In genomic region chr1:16088996-16089395, GRCh38 we compare ENCODE assay signal across 12 cellular contexts. TPM values are rescaled to one million over a fixed set of nuclear protein-coding genes. Genes with fewer than 3 reads are reported as not detected.
A peak's percentile ranks its signal among the peaks of the same experiment; 100 is the strongest.
DNase-seq lines count a peak whose midpoint lies in the region; TF ChIP-seq lines count a peak whose summit lies in the region.
"Had no signal": no experiment of that assay in that cellular context is flagged by ENCODE, and none has a peak within 500 bp of the region (broad histone marks: within the 10 kb centered on the region; RNA-seq: fewer than 3 reads in every experiment).

No MANE protein-coding gene starts in this region.

- DNase-seq in A172 (ENCODE audit: low spot score) = peak; percentile 75
- peak; percentile 96 for DNase-seq in HPDE6-E6E7 (ENCODE audit: extremely low spot score)
- peak; percentile 81 for DNase-seq in astrocyte of the hippocampus (ENCODE audit: low read depth, low spot score)
- DNase-seq in islet precursor cell = peak; percentile 93
- no peak for DNase-seq in coronary artery (ENCODE audit: low spot score)
- no peak for DNase-seq in NCI-H82 (lab: John Stamatoyannopoulos, UW)
- no peak for DNase-seq in pons (ENCODE audit: low spot score)
- DNase-seq in activated T-helper 1 cell treated with anti-CD3 and anti-CD28 coated beads, Interleukin-12 subunit alpha, Interleukin-12 subunit beta, Interleukin-2, Interleukin-4 antibody, amounts not matched to agents 30 ng/mL and 10 ng/mL and 1 ng/mL, durations not matched to agents 14 hours and 24 hours and 36 hours (ENCODE audit: low spot score) = no peak
- DNase-seq: anterior cingulate cortex; NCI-H1436 treated with DMSO at 0.1 percent for 48 hours; stimulated activated naive CD4-positive, alpha-beta T cell treated with Interleukin-2 at 50 U/mL for 16 hours had no signal

- H3K27me3 Mint-ChIP-seq in activated T-helper 1 cell treated with anti-CD3 and anti-CD28 coated beads, Interleukin-12 subunit alpha, Interleukin-12 subunit beta, Interleukin-2, Interleukin-4 antibody, amounts not matched to agents 30 ng/mL and 10 ng/mL and 1 ng/mL, durations not matched to agents 14 hours and 24 hours and 36 hours (ENCODE audit: insufficient read depth) = peaks cover 6% of the 10 kb centered on the region

- H3K27ac Mint-ChIP-seq in activated T-helper 1 cell treated with anti-CD3 and anti-CD28 coated beads, Interleukin-12 subunit alpha, Interleukin-12 subunit beta, Interleukin-2, Interleukin-4 antibody, amounts not matched to agents 30 ng/mL and 10 ng/mL and 1 ng/mL, durations not matched to agents 14 hours and 24 hours and 36 hours = no peak overlapping the region
- H3K27ac Mint-ChIP-seq: nephron had no signal

- H3K9me3 Mint-ChIP-seq in activated T-helper 1 cell treated with anti-CD3 and anti-CD28 coated beads, Interleukin-12 subunit alpha, Interleukin-12 subunit beta, Interleukin-2, Interleukin-4 antibody, amounts not matched to agents 30 ng/mL and 10 ng/mL and 1 ng/mL, durations not matched to agents 14 hours and 24 hours and 36 hours = no peaks in the 10 kb centered on the region
- H3K9me3 Mint-ChIP-seq: nephron had no signal

- no peak overlapping the region for H3K27ac ChIP-seq in coronary artery

- H3K36me3 Mint-ChIP-seq in activated T-helper 1 cell treated with anti-CD3 and anti-CD28 coated beads, Interleukin-12 subunit alpha, Interleukin-12 subunit beta, Interleukin-2, Interleukin-4 antibody, amounts not matched to agents 30 ng/mL and 10 ng/mL and 1 ng/mL, durations not matched to agents 14 hours and 24 hours and 36 hours (ENCODE audit: low read depth) = no peaks in the 10 kb centered on the region

- intact Hi-C loops in activated T-helper 1 cell treated with anti-CD3 and anti-CD28 coated beads, Interleukin-12 subunit alpha, Interleukin-12 subunit beta, Interleukin-2, Interleukin-4 antibody, amounts not matched to agents 30 ng/mL and 10 ng/mL and 1 ng/mL, durations not matched to agents 14 hours and 24 hours and 36 hours (cut with micrococcal nuclease) = no loop called here

- H3K4me3 Mint-ChIP-seq in activated T-helper 1 cell treated with anti-CD3 and anti-CD28 coated beads, Interleukin-12 subunit alpha, Interleukin-12 subunit beta, Interleukin-2, Interleukin-4 antibody, amounts not matched to agents 30 ng/mL and 10 ng/mL and 1 ng/mL, durations not matched to agents 14 hours and 24 hours and 36 hours = no peak overlapping the region
- H3K4me3 Mint-ChIP-seq: nephron had no signal

- H3K4me1 Mint-ChIP-seq in activated T-helper 1 cell treated with anti-CD3 and anti-CD28 coated beads, Interleukin-12 subunit alpha, Interleukin-12 subunit beta, Interleukin-2, Interleukin-4 antibody, amounts not matched to agents 30 ng/mL and 10 ng/mL and 1 ng/mL, durations not matched to agents 14 hours and 24 hours and 36 hours (ENCODE audit: low read depth) = no peaks in the 10 kb centered on the region

- no peak overlapping the region for H3K4me3 ChIP-seq in coronary artery

- TF ChIP-seq CTCF in coronary artery (IDR thresholded peaks at IDR 0.05) = no peak

RNA-seq across cellular contexts. Expression of gene FAM131C, which starts 15.5 kb away (rescaled TPM):
- 1.1 and 1.8 TPM in 2 replicates for total RNA-seq in A172 (2014; rRNA removed; shearing (Covaris generic))
- total RNA-seq in activated T-helper 1 cell treated with anti-CD3 and anti-CD28 coated beads, Interleukin-12 subunit alpha, Interleukin-12 subunit beta, Interleukin-2, Interleukin-4 antibody, amounts not matched to agents 30 ng/mL and 10 ng/mL and 1 ng/mL, durations not matched to agents 14 hours and 24 hours and 36 hours = 0.56 and 0.57 TPM in 2 replicates

RNA-seq across cellular contexts. Expression of gene CLCNKB, which starts 45.4 kb away (rescaled TPM):
- total RNA-seq in A172 (2014; rRNA removed; shearing (Covaris generic)) = not detected in 2 replicates
- not detected in 2 replicates for total RNA-seq in activated T-helper 1 cell treated with anti-CD3 and anti-CD28 coated beads, Interleukin-12 subunit alpha, Interleukin-12 subunit beta, Interleukin-2, Interleukin-4 antibody, amounts not matched to agents 30 ng/mL and 10 ng/mL and 1 ng/mL, durations not matched to agents 14 hours and 24 hours and 36 hours

Comparison
In these comparisons a context has a peak if more than half of its experiments do, and no peak if none do; other contexts are left out.
1. DNase-seq: peak in A172 (single experiment), HPDE6-E6E7 (single experiment), astrocyte of the hippocampus (single experiment) and islet precursor cell (single experiment); none in coronary artery (single experiment), NCI-H82 (single experiment), pons (single experiment) and activated T-helper 1 cell treated with anti-CD3 and anti-CD28 coated beads, Interleukin-12 subunit alpha, Interleukin-12 subunit beta, Interleukin-2, Interleukin-4 antibody, amounts not matched to agents 30 ng/mL and 10 ng/mL and 1 ng/mL, durations not matched to agents 14 hours and 24 hours and 36 hours (single experiment).